ENCODE assay signal across 24 cellular contexts in the genomic region with DNA sequence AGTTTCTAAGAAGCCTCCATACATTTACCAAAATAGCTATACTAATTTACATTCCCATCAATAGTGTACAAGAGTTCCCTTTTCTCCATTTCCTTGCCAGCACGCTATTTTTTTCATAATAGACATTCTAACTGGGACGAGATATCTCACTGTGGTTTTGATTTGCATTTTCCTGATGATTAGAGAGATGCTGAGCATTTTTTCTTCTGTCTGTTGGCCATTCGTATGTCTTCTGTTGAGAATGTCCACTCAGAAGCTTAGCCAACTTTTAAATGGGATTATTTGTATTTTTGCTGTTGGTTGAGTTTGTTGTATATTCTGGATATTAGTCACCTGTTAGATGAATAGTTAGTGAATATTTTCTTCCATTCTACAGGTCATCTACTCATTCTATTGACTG.
"Had no signal": no experiment of that assay in that cellular context is flagged by ENCODE, and none has a peak within 500 bp of the region (broad histone marks: within the 10 kb centered on the region; RNA-seq: fewer than 3 reads in every experiment).

No MANE protein-coding gene starts in this region.

- ATAC-seq: activated CD8-positive, alpha-beta memory T cell treated with anti-CD3 and anti-CD28 coated beads, Interleukin-2, amount 10 ng/mL, durations not matched to agents 7 days and 5 days; activated CD8-positive, alpha-beta T cell treated with anti-CD3 and anti-CD28 coated beads, Interleukin-2, amount 10 ng/mL, durations not matched to agents 7 days and 5 days; activated naive CD8-positive, alpha-beta T cell treated with anti-CD3 and anti-CD28 coated beads, Interleukin-2, amount 50 U/mL, for 24 hours had no signal

- DNase-seq: activated B cell treated with CpG ODN at 0.5 μM for 24 hours; activated CD4-positive, alpha-beta memory T cell treated with anti-CD3 and anti-CD28 coated beads, Interleukin-2, amount 10 ng/mL, durations not matched to agents 7 days and 5 days; activated CD4-positive, alpha-beta T cell treated with anti-CD3 and anti-CD28 coated beads for 48 hours; activated CD4-positive, alpha-beta T cell treated with anti-CD3 and anti-CD28 coated beads, Interleukin-2, amount 10 ng/mL, durations not matched to agents 7 days and 5 days; activated CD4-positive, alpha-beta T cell treated with anti-CD3 and anti-CD28 coated beads, Interleukin-2, amount 50 U/mL, for 48 hours; activated CD4-positive, CD25-positive, alpha-beta regulatory T cell treated with anti-CD3 and anti-CD28 coated beads, Interleukin-2, amount 50 U/mL, for 72 hours; activated CD8-positive, alpha-beta memory T cell treated with anti-CD3 and anti-CD28 coated beads for 24 hours; activated CD8-positive, alpha-beta memory T cell treated with anti-CD3 and anti-CD28 coated beads, Interleukin-2, amount 10 ng/mL, durations not matched to agents 7 days and 5 days; activated CD8-positive, alpha-beta memory T cell treated with anti-CD3 and anti-CD28 coated beads, Interleukin-2, amount 50 U/mL, for 48 hours; activated CD8-positive, alpha-beta T cell treated with anti-CD3 and anti-CD28 coated beads, Interleukin-2, amount 10 ng/mL, durations not matched to agents 7 days and 5 days; activated effector memory CD4-positive, alpha-beta T cell treated with Interleukin-2 at 50 U/mL for 16 hours; activated gamma-delta T cell; activated naive CD4-positive, alpha-beta T cell treated with anti-CD3 and anti-CD28 coated beads, Interleukin-2, amount 10 ng/mL, durations not matched to agents 7 days and 5 days; activated naive CD4-positive, alpha-beta T cell treated with Interleukin-2 at 50 U/mL for 16 hours; activated naive CD8-positive, alpha-beta T cell treated with anti-CD3 and anti-CD28 coated beads, Interleukin-2, amount 10 ng/mL, durations not matched to agents 7 days and 5 days; activated naive CD8-positive, alpha-beta T cell treated with anti-CD3 and anti-CD28 coated beads, Interleukin-2, amount 50 U/mL, for 24 hours; activated T-cell treated with anti-CD3 and anti-CD28 coated beads, Interleukin-2, amount 50 U/mL, for 24 hours; activated T-cell treated with anti-CD3 and anti-CD28 coated beads, Interleukin-2, amount 50 U/mL, for 48 hours; amniotic stem cell; caudate nucleus; cerebellar nuclear complex; T-helper 1 cell; T-helper 2 cell; T-helper 9 cell had no signal
